ENCODE assay signal across 34 cellular contexts in the genomic region with DNA sequence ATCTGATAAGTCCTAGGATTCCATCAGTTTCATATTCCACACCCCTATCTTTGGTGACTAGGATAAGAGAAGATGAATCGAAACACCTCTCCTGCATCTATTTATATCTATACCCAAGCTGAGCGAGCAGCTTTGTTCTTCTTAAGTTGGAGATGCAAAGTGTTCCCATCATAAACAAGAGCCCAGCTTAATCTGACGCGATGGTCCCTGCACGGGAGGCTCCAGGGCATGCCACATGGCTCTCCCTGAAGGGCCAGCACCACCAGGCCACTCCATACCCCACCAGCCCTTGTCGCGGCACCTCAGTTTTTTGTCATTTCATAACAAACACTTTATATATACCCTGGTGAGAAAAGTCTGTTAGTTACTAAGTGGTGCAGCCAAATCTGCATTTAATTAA.
"Had no signal": no experiment of that assay in that cellular context is flagged by ENCODE, and none has a peak within 500 bp of the region (broad histone marks: within the 10 kb centered on the region; RNA-seq: fewer than 3 reads in every experiment).

No MANE protein-coding gene starts in this region.

- H3K9me3 ChIP-seq: adrenal gland, ascending aorta had no signal

- H3K27ac ChIP-seq: adrenal gland, ascending aorta, body of pancreas, brain microvascular endothelial cell, breast epithelium, cardiac muscle cell had no signal

- H3K4me3 ChIP-seq: adrenal gland, ascending aorta, body of pancreas, breast epithelium, cardiac muscle cell had no signal

- H3K36me3 ChIP-seq: adrenal gland, ascending aorta, brain microvascular endothelial cell, breast epithelium, cardiac muscle cell had no signal

- FAIRE-seq: astrocyte, bronchial epithelial cell had no signal

- ATAC-seq: activated naive CD4-positive, alpha-beta T cell treated with anti-CD3 and anti-CD28 coated beads, Interleukin-2, amount 50 U/mL, for 72 hours; activated naive CD8-positive, alpha-beta T cell treated with anti-CD3 and anti-CD28 coated beads, Interleukin-2, amount 50 U/mL, for 24 hours; activated T-cell treated with anti-CD3 and anti-CD28 coated beads, Interleukin-2, amount 50 U/mL, for 4 hours; activated T-cell treated with anti-CD3 and anti-CD28 coated beads, Interleukin-2, amount 50 U/mL, for 72 hours; activated T-helper 17 cell treated with anti-CD3 and anti-CD28 coated beads, Interleukin-2, amount 50 U/mL, for 72 hours; body of pancreas had no signal

- H3K4me1 ChIP-seq: adrenal gland, ascending aorta, body of pancreas, breast epithelium had no signal

- DNase-seq: activated effector memory CD4-positive, alpha-beta T cell treated with anti-CD3 and anti-CD28 coated beads, Interleukin-2, amount 50 U/mL, for 16 hours; activated effector memory CD4-positive, alpha-beta T cell treated with Interleukin-2 at 50 U/mL for 16 hours; activated gamma-delta T cell; activated gamma-delta T cell treated with Interleukin-2 at 50 U/mL for 16 hours; activated naive CD4-positive, alpha-beta T cell; activated naive CD4-positive, alpha-beta T cell treated with anti-CD3 and anti-CD28 coated beads for 36 hours; activated naive CD4-positive, alpha-beta T cell treated with anti-CD3 and anti-CD28 coated beads, Interleukin-2, amount 10 ng/mL, durations not matched to agents 7 days and 5 days; activated naive CD4-positive, alpha-beta T cell treated with anti-CD3 and anti-CD28 coated beads, Interleukin-2, amount 50 U/mL, for 16 hours; activated naive CD4-positive, alpha-beta T cell treated with Interleukin-2 at 50 U/mL for 16 hours; activated naive CD8-positive, alpha-beta T cell treated with anti-CD3 and anti-CD28 coated beads for 36 hours; activated naive CD8-positive, alpha-beta T cell treated with anti-CD3 and anti-CD28 coated beads, Interleukin-2, amount 10 ng/mL, durations not matched to agents 7 days and 5 days; activated naive CD8-positive, alpha-beta T cell treated with anti-CD3 and anti-CD28 coated beads, Interleukin-2, amount 50 U/mL, for 24 hours; activated T-cell treated with anti-CD3 and anti-CD28 coated beads for 4 hours; activated T-cell treated with anti-CD3 and anti-CD28 coated beads, Interleukin-2, amount 50 U/mL, for 1 hour; activated T-cell treated with anti-CD3 and anti-CD28 coated beads, Interleukin-2, amount 50 U/mL, for 24 hours; activated T-cell treated with anti-CD3 and anti-CD28 coated beads, Interleukin-2, amount 50 U/mL, for 4 hours; activated T-cell treated with anti-CD3 and anti-CD28 coated beads, Interleukin-2, amount 50 U/mL, for 48 hours; activated T-cell treated with anti-CD3 and anti-CD28 coated beads, Interleukin-2, amount 50 U/mL, for 72 hours; amniotic stem cell; amygdala; anterior cingulate cortex; aorta; body of pancreas; brain microvascular endothelial cell; central memory CD4-positive, alpha-beta T cell; cerebellar nuclear complex had no signal

- H3K27me3 ChIP-seq: adrenal gland, ascending aorta, body of pancreas, brain microvascular endothelial cell, breast epithelium, cardiac muscle cell had no signal
